10 cellular contexts compared by ENCODE assay signal in the genomic region with DNA sequence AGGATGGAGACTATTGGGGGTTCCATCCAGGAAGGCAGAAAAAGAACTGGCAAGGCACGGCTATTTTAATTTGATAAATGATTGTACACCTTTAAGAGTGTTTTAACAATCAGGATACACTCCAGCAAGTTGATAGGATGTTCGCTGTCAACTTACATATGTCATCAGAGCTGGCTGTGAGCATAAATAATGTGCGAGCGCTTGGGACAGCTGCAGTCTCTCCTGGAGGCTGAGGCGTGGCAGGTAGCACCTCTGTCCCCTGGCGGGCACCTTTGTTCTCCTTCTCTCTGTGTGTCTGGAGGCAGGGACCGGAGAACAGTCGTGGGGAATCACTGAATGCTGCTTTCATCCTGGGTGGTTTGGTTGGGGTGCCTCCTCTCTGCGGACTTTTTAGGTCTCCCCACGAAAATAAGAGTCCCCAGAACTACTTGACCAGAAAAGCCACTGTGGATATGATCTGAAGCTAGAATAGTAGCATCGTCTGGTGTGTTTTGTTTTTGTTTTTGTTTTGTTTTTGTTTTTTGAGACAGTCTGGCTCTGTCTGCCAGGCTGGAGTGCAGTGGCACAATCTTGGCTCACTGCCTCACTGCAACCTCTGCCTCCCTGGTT. TPM values are rescaled to one million over a fixed set of nuclear protein-coding genes. Genes with fewer than 3 reads are reported as not detected.
DNase-seq lines count a peak whose midpoint lies in the region; ATAC-seq, FAIRE-seq and TF ChIP-seq lines count a peak whose summit lies in the region.
"Had no signal": no experiment of that assay in that cellular context is flagged by ENCODE, and none has a peak within 500 bp of the region (broad histone marks: within the 10 kb centered on the region; RNA-seq: fewer than 3 reads in every experiment).

No MANE protein-coding gene starts in this region.

- no peak overlapping the region for H2BK20ac ChIP-seq in H1 (ENCODE audit: low read length)

- H2BK15ac ChIP-seq in H1 (ENCODE audit: low read length): no peak overlapping the region; the same call in 1 of the 2 replicates

- H3K56ac ChIP-seq in H1 (replicated peaks; ENCODE audit: insufficient read length, low read depth, low read length): no peak overlapping the region

- peaks cover 0 to 1% of the 10 kb centered on the region in 2 experiments for H4K20me1 ChIP-seq in H1 (replicated peaks in 1 of 2; ENCODE audit: control insufficient read depth in 1 of 2, insufficient read depth in 2 of 2, low read length in 2 of 2)

- H2AFZ ChIP-seq in H1 (ENCODE audit: low read length): no peak overlapping the region

- H2BK120ac ChIP-seq in H1 (replicated peaks; ENCODE audit: low read depth, low read length): no peak overlapping the region

- H3K4me3 ChIP-seq in H1 (ENCODE audit: extremely low read depth in 1 of 4, insufficient read depth in 2 of 4, low read depth in 3 of 4, low read length in 4 of 4): no peak overlapping the region
- peak overlapping the region; percentile 2 to 33 for H3K4me3 ChIP-seq in muscle layer of duodenum (ENCODE audit: low read depth in 1 of 2, low read length in 2 of 2)

- H3K4ac ChIP-seq in H1 (replicated peaks; ENCODE audit: insufficient read length, low read depth, low read length): no peak overlapping the region

- H3K27me3 ChIP-seq in H1 (replicated peaks in 1 of 4; ENCODE audit: control insufficient read depth in 3 of 4, extremely low read depth in 1 of 4, insufficient read depth in 3 of 4, low read length in 3 of 4) (peaks cover 13 to 40% (median 34%) of the 10 kb centered on the region in 4 experiments), muscle layer of duodenum (ENCODE audit: low read depth, low read length) (no peaks in the 10 kb centered on the region)

- TF ChIP-seq CTCF in 22Rv1 (IDR thresholded peaks at IDR 0.05): no peak
- no peak for TF ChIP-seq CTCF in H1 (IDR thresholded peaks at IDR 0.05; ENCODE audit: control extremely low read depth in 1 of 3, insufficient read depth in 1 of 3, low read depth in 1 of 3, low read length in 3 of 3)

- TF ChIP-seq RAD21 in H1 (IDR thresholded peaks at IDR 0.05 in 1 of 2, conservative IDR thresholded peaks at IDR 0.05 in 1 of 2; ENCODE audit: low read depth in 2 of 2, low read length in 2 of 2): no peak

- no peak overlapping the region for H3K23ac ChIP-seq in H1 (ENCODE audit: insufficient read length)

- H3K14ac ChIP-seq in H1 (ENCODE audit: insufficient read length): no peak overlapping the region

- no peaks in the 10 kb centered on the region for H3K79me2 ChIP-seq in H1 (ENCODE audit: control insufficient read depth in 1 of 2, insufficient read depth in 2 of 2, low read length in 2 of 2)

- peak; percentile 33 for DNase-seq in NCI-H146 treated with DMSO at 0.1 percent for 48 hours (lab: John Stamatoyannopoulos, UW; ENCODE audit: unreplicated experiment)
- DNase-seq in H1 (ENCODE audit: low read depth in 1 of 2, low spot score in 2 of 2): no peak
- no peak for DNase-seq in putamen (ENCODE audit: low spot score)
- no peak for DNase-seq in GDM1 (lab: John Stamatoyannopoulos, UW)
- DNase-seq: immature natural killer cell, T-helper 9 cell had no signal

- H3K23me2 ChIP-seq in H1 (ENCODE audit: low read depth, low read length): peaks cover 8% of the 10 kb centered on the region; the same call in 1 of the 2 replicates

- H3K36me3 ChIP-seq in H1 (ENCODE audit: control insufficient read depth in 2 of 4, insufficient read depth in 4 of 4, low read length in 3 of 4) (no peaks in the 10 kb centered on the region; a peak in 1 of 8 replicates), muscle layer of duodenum (ENCODE audit: control insufficient read depth in 1 of 2, insufficient read depth in 2 of 2, low read length in 2 of 2) (no peaks in the 10 kb centered on the region)

- no peak for TF ChIP-seq POLR2A in H1 (IDR thresholded peaks at IDR 0.05; ENCODE audit: control extremely low read depth in 1 of 2, low read depth in 2 of 2, low read length in 2 of 2)

- H3K18ac ChIP-seq in H1 (ENCODE audit: extremely low read depth, low read length): no peak overlapping the region

- H2BK5ac ChIP-seq in H1 (ENCODE audit: low read depth, low read length): no peak overlapping the region

- peak overlapping the region; percentile 33; the same call in 1 of the 2 replicates for H2BK12ac ChIP-seq in H1 (ENCODE audit: low read depth, low read length)

- H3K4me2 ChIP-seq in H1 (ENCODE audit: insufficient read depth in 1 of 2, low read depth in 2 of 2, low read length in 2 of 2): no peak overlapping the region

- no peak for FAIRE-seq in H1 (lab: Jason Lieb, UNC)

- no peak overlapping the region for H4K5ac ChIP-seq in H1 (ENCODE audit: insufficient read length, low read depth, low read length)

- H2AK5ac ChIP-seq in H1 (ENCODE audit: low read depth, low read length): 0 out of 2 replicates have a peak overlapping the region, but pooled peaks have one; percentile 40

- no peak for TF ChIP-seq EP300 in H1 (IDR thresholded peaks at IDR 0.05; ENCODE audit: borderline replicate concordance in 1 of 2, low read depth in 2 of 2, low read length in 2 of 2)

- no peaks in the 10 kb centered on the region for H3K79me1 ChIP-seq in H1 (ENCODE audit: low read depth, low read length)

- H3K9me3 ChIP-seq in H1 (ENCODE audit: insufficient read depth in 2 of 2, low read depth in 1 of 2, low read length in 1 of 2): no peaks in the 10 kb centered on the region
- H3K9me3 ChIP-seq in muscle layer of duodenum (ENCODE audit: control insufficient read depth in 1 of 2, low read length in 2 of 2): no peaks in the 10 kb centered on the region

- no peak for ATAC-seq in GM19023 (IDR thresholded peaks at IDR 0.05; ENCODE audit: unreplicated experiment)
- ATAC-seq in HG03571 (IDR thresholded peaks at IDR 0.05; ENCODE audit: unreplicated experiment): no peak

- POLR2A ChIA-PET in H1 (lab: Charles Lee; ENCODE audit: partially characterized antibody): interaction anchor here (1.3 to 1.7 kb wide), 2 partner anchors 8 to 11 kb away, joined by 4 read pairs; no protein-coding TSS in a partner anchor

- H3K9ac ChIP-seq in H1 (replicated peaks in 1 of 4; ENCODE audit: extremely low read depth in 1 of 4, low read depth in 3 of 4, low read length in 3 of 4): no peak overlapping the region

- H3K27ac ChIP-seq in 22Rv1 (peak overlapping the region; percentile 100; the same call in 1 of the 2 replicates), H1 (ENCODE audit: low read depth, low read length) (no peak overlapping the region), muscle layer of duodenum (ENCODE audit: low read length) (peak overlapping the region; percentile 49)

- 71% methylated on average over 11 of the region's 11 CpGs; no CpG with 5 or more reads in 1 of the 2 experiments for WGBS in H1 (ENCODE audit: extremely low coverage in 1 of 2, insufficient coverage in 1 of 2, insufficient read length in 1 of 2, insufficient replicate concordance in 2 of 2, low coverage in 1 of 2, low lambda C conversion rate in 2 of 2, missing lambda C conversion rate in 1 of 2), 2 experiments

- H3K4me1 ChIP-seq in H1 (replicated peaks in 1 of 4; ENCODE audit: control insufficient read depth in 3 of 4, insufficient read depth in 4 of 4, low read length in 3 of 4): peaks cover 5 to 33% (median 21%) of the 10 kb centered on the region in 4 experiments
- H3K4me1 ChIP-seq in muscle layer of duodenum (ENCODE audit: control insufficient read depth in 1 of 2, insufficient read depth in 2 of 2, low read length in 2 of 2): peaks cover 15 to 52% of the 10 kb centered on the region in 2 donors

- H4K91ac ChIP-seq in H1 (replicated peaks; ENCODE audit: insufficient read length, low read length): no peak overlapping the region

- no peak overlapping the region for H4K8ac ChIP-seq in H1 (ENCODE audit: extremely low read depth, insufficient read depth, low read length)

- CTCF ChIA-PET in H1 (lab: Charles Lee; ENCODE audit: partially characterized antibody): interaction anchor here (0.9 to 10.7 kb wide), 16 partner anchors 9 to 152 kb away, joined by 3 to 89 read pairs (median 4); partner anchors contain the start of gene BAHCC1

TF ChIP-seq in H1, 55 proteins besides CTCF, POLR2A, EP300 and RAD21 (continues in another document):
- TF ChIP-seq TBP (IDR thresholded peaks at IDR 0.05; ENCODE audit: low read depth, low read length) (no peak), TEAD4 (IDR thresholded peaks at IDR 0.05; ENCODE audit: low read depth, low read length) (no peak), BACH1 (IDR thresholded peaks at IDR 0.05; ENCODE audit: low read length) (no peak), SRF (IDR thresholded peaks at IDR 0.05; ENCODE audit: low read depth, low read length) (no peak), BCL11A (IDR thresholded peaks at IDR 0.05; ENCODE audit: low read depth in 2 of 2, low read length in 2 of 2) (no peak), CBX5 (IDR thresholded peaks at IDR 0.05; ENCODE audit: low read depth, low read length) (no peak), TAF7 (optimal IDR thresholded peaks at IDR 0.05; ENCODE audit: borderline replicate concordance, low read depth, low read length) (no peak), SIRT6 (IDR thresholded peaks at IDR 0.05; ENCODE audit: low read length) (no peak), POU5F1 (IDR thresholded peaks at IDR 0.05; ENCODE audit: low read depth, low read length) (no peak), SIX5 (IDR thresholded peaks at IDR 0.05; ENCODE audit: low read depth, low read length) (no peak), KDM5A (IDR thresholded peaks at IDR 0.05; ENCODE audit: low read length) (no peak), HDAC2 (IDR thresholded peaks at IDR 0.05; ENCODE audit: borderline replicate concordance in 1 of 2, low read depth in 2 of 2, low read length in 2 of 2) (no peak)

RNA-seq across cellular contexts. Expression of gene BAHCC1, which starts 9.4 kb away (rescaled TPM):
- total RNA-seq in H1 (2021; fragmentation: NEBNext Ultra II Directional; extraction: Animal tissue kit (Norgen Biotek cat#: 25700)): 0.58 and 0.71 TPM in 2 replicates
- 0.26 and 0.61 TPM in 2 replicates for polyA plus RNA-seq in H1 (2011; rRNA removed)
- polyA plus RNA-seq in H1 (2011; cell fraction: cytosol; rRNA removed): 0.47 TPM
- polyA plus RNA-seq in H1 (2011; cell fraction: nucleus; rRNA removed): 2.9 TPM
- polyA plus RNA-seq in H1 (2012, experiment 1 of 2): 0.44 to 0.98 TPM (median 0.89 TPM) in 4 replicates
- 0.58 TPM for polyA plus RNA-seq in H1 (2012, experiment 2 of 2)
- 0.45 TPM for polyA plus RNA-seq in H1 (2013, experiment 1 of 2)
- polyA plus RNA-seq in H1 (2013, experiment 2 of 2): 0.50 TPM
- polyA minus RNA-seq in H1 (2011; rRNA and poly(A)+ RNA removed): 0.88 and 0.95 TPM in 2 replicates
- polyA minus RNA-seq in H1 (2011; cell fraction: cytosol; rRNA and poly(A)+ RNA removed): 3.2 TPM
- 1.3 TPM for polyA minus RNA-seq in H1 (2011; cell fraction: nucleus; rRNA and poly(A)+ RNA removed)

Comparison
In these comparisons a context has a peak if more than half of its experiments do, and no peak if none do; other contexts are left out.
1. H3K4me3 ChIP-seq: peak in muscle layer of duodenum (2 of 2); none in H1 (0 of 4).